1 cellular context compared by ENCODE assay signal in genomic region chr3:140753865-140754754, GRCh38.
TF ChIP-seq lines count a peak whose summit lies in the region.

No MANE protein-coding gene starts in this region.

TF ChIP-seq in SK-N-SH treated with all-trans-retinoic acid at 6 μM for 48 hours, 23 proteins besides CTCF, POLR2A, EP300 and RAD21 (continued from another document):
- TF ChIP-seq TSHZ2 (CRISPR knock-in tag; IDR thresholded peaks at IDR 0.05) (no peak), SNAI2 (CRISPR knock-in tag; IDR thresholded peaks at IDR 0.05) (no peak), POU6F1 (CRISPR knock-in tag; IDR thresholded peaks at IDR 0.05; ENCODE audit: borderline replicate concordance, low read depth) (no peak)
TF ChIP-seq in SK-N-SH treated with all-trans-retinoic acid at 6 μM for 48 hours: peak in this region for 0.
